In the genomic region with DNA sequence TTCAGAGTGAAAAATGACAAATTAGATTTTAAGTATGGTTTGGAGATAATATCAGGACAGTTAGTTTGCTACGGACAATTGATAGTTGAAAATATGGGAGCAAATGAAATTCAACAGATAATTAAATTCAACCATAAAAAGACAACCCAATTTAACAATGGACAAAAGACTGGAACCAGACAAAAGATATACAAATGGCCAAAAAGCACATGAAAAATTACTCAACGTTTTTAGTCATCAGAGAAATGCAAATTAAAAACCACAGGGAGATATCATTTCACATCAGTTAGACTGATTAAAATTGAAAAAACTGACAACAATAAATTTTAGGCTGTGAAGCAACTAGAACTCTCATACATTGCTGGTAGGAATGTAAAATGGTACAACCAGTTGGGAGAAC, we compare ENCODE assay signal across 18 cellular contexts. TPM values are rescaled to one million over a fixed set of nuclear protein-coding genes. Genes with fewer than 3 reads are reported as not detected.
DNase-seq lines count a peak whose midpoint lies in the region; ATAC-seq and FAIRE-seq lines count a peak whose summit lies in the region.
"Had no signal": no experiment of that assay in that cellular context is flagged by ENCODE, and none has a peak within 500 bp of the region (broad histone marks: within the 10 kb centered on the region; RNA-seq: fewer than 3 reads in every experiment).

No MANE protein-coding gene starts in this region.

- peak; percentile 9 for FAIRE-seq in islet of Langerhans (lab: Jason Lieb, UNC)
- FAIRE-seq: A204.1, G401.6, GM12891, H54, HepG2 had no signal

- ATAC-seq in GM18861 (IDR thresholded peaks at IDR 0.05; ENCODE audit: unreplicated experiment): no peak
- ATAC-seq: HCT116, HepG2 had no signal

- DNase-seq in ELR (ENCODE audit: low read depth): peak; percentile 26
- peak; percentile 12 for DNase-seq in RPMI7951 (ENCODE audit: low read depth)
- peak; percentile 62 for DNase-seq in amniotic epithelial cell (ENCODE audit: low read depth)
- no peak for DNase-seq in MV-4-11 (lab: John Stamatoyannopoulos, UW)
- no peak for DNase-seq in NCI-H1417 treated with DMSO at 0.1 percent for 48 hours (lab: John Stamatoyannopoulos, UW)
- DNase-seq: C1 segment of cervical spinal cord; Calu3; CD4-positive, alpha-beta T cell; DMS79; GM23248 had no signal

RNA-seq across cellular contexts. Expression of gene SIK2, which starts 27.2 kb away (rescaled TPM):
- 17.1 and 17.3 TPM in 2 replicates for total RNA-seq in RPMI7951 (2014; rRNA removed; shearing (Covaris generic))

Comparison
In these comparisons a context has a peak if more than half of its experiments do, and no peak if none do; other contexts are left out.
1. DNase-seq: peak in ELR (single experiment), RPMI7951 (single experiment) and amniotic epithelial cell (single experiment); none in MV-4-11 (single experiment) and NCI-H1417 treated with DMSO at 0.1 percent for 48 hours (single experiment).